ENCODE assay signal across 19 cellular contexts in genomic region chr12:92529944-92530343, GRCh38.
DNase-seq lines count a peak whose midpoint lies in the region; ATAC-seq and TF ChIP-seq lines count a peak whose summit lies in the region.
"Had no signal": no experiment of that assay in that cellular context is flagged by ENCODE, and none has a peak within 500 bp of the region (broad histone marks: within the 10 kb centered on the region; RNA-seq: fewer than 3 reads in every experiment).

No MANE protein-coding gene starts in this region.

- peaks cover 19% of the 10 kb centered on the region for H3K4me1 Mint-ChIP-seq in activated CD8-positive, alpha-beta T cell treated with anti-CD3 and anti-CD28 coated beads for 36 hours (ENCODE audit: low read depth)
- H3K4me1 Mint-ChIP-seq in activated CD8-positive, alpha-beta T cell treated with anti-CD3 and anti-CD28 coated beads, Interleukin-2, amount 10 ng/mL, durations not matched to agents 7 days and 5 days (ENCODE audit: low read depth) = peaks cover 10% of the 10 kb centered on the region
- H3K4me1 Mint-ChIP-seq in stimulated activated naive CD8-positive, alpha-beta T cell treated with anti-CD3 and anti-CD28 coated beads, Interleukin-15, amount 100 ng/mL, for 72 hours = peaks cover 19% of the 10 kb centered on the region
- H3K4me1 Mint-ChIP-seq: activated naive CD4-positive, alpha-beta T cell treated with anti-CD3 and anti-CD28 coated beads, Interleukin-2, amount 10 ng/mL, durations not matched to agents 7 days and 5 days had no signal

- H3K27ac Mint-ChIP-seq in activated CD8-positive, alpha-beta T cell treated with anti-CD3 and anti-CD28 coated beads for 36 hours = peak overlapping the region; percentile 2
- H3K27ac Mint-ChIP-seq in activated CD8-positive, alpha-beta T cell treated with anti-CD3 and anti-CD28 coated beads, Interleukin-2, amount 10 ng/mL, durations not matched to agents 7 days and 5 days = no peak overlapping the region
- no peak overlapping the region for H3K27ac Mint-ChIP-seq in stimulated activated naive CD8-positive, alpha-beta T cell treated with anti-CD3 and anti-CD28 coated beads, Interleukin-15, amount 100 ng/mL, for 72 hours
- H3K27ac Mint-ChIP-seq: activated naive CD4-positive, alpha-beta T cell treated with anti-CD3 and anti-CD28 coated beads, Interleukin-2, amount 10 ng/mL, durations not matched to agents 7 days and 5 days; T-helper 1 cell treated with Interleukin-12 subunit alpha and Interleukin-12 subunit beta and Interleukin-4 antibody, amounts not matched to agents 30 μg/mL and 1 μg/mL, for 36 hours had no signal

- CTCF ChIA-PET in activated CD8-positive, alpha-beta T cell treated with anti-CD3 and anti-CD28 coated beads for 36 hours (lab: Charles Lee) = no interaction called here
- CTCF ChIA-PET in activated CD8-positive, alpha-beta T cell treated with anti-CD3 and anti-CD28 coated beads, Interleukin-2, amount 10 ng/mL, durations not matched to agents 7 days and 5 days (lab: Charles Lee) = no interaction called here

- no peaks in the 10 kb centered on the region for H3K27me3 ChIP-seq in MG63
- H3K27me3 ChIP-seq: brain microvascular endothelial cell had no signal

- H3K9me3 Mint-ChIP-seq in activated CD8-positive, alpha-beta T cell treated with anti-CD3 and anti-CD28 coated beads for 36 hours = peaks cover 3% of the 10 kb centered on the region
- H3K9me3 Mint-ChIP-seq in activated CD8-positive, alpha-beta T cell treated with anti-CD3 and anti-CD28 coated beads, Interleukin-2, amount 10 ng/mL, durations not matched to agents 7 days and 5 days (ENCODE audit: insufficient read depth) = no peaks in the 10 kb centered on the region
- peaks cover 6 to 12% of the 10 kb centered on the region in 2 donors for H3K9me3 Mint-ChIP-seq in stimulated activated naive CD8-positive, alpha-beta T cell treated with anti-CD3 and anti-CD28 coated beads, Interleukin-15, amount 100 ng/mL, for 72 hours
- H3K9me3 Mint-ChIP-seq: neural crest cell had no signal

- H3K4me3 Mint-ChIP-seq in activated CD8-positive, alpha-beta T cell treated with anti-CD3 and anti-CD28 coated beads for 36 hours = no peak overlapping the region
- H3K4me3 Mint-ChIP-seq in activated CD8-positive, alpha-beta T cell treated with anti-CD3 and anti-CD28 coated beads, Interleukin-2, amount 10 ng/mL, durations not matched to agents 7 days and 5 days = no peak overlapping the region
- H3K4me3 Mint-ChIP-seq in stimulated activated naive CD8-positive, alpha-beta T cell treated with anti-CD3 and anti-CD28 coated beads, Interleukin-15, amount 100 ng/mL, for 72 hours = no peak overlapping the region
- H3K4me3 Mint-ChIP-seq: activated naive CD4-positive, alpha-beta T cell treated with anti-CD3 and anti-CD28 coated beads, Interleukin-2, amount 10 ng/mL, durations not matched to agents 7 days and 5 days; neural crest cell; T-helper 1 cell treated with Interleukin-12 subunit alpha and Interleukin-12 subunit beta and Interleukin-4 antibody, amounts not matched to agents 30 μg/mL and 1 μg/mL, for 36 hours had no signal

- H3K36me3 Mint-ChIP-seq in activated CD8-positive, alpha-beta T cell treated with anti-CD3 and anti-CD28 coated beads for 36 hours (ENCODE audit: low read depth) = peaks cover 2% of the 10 kb centered on the region
- peaks cover 10% of the 10 kb centered on the region for H3K36me3 Mint-ChIP-seq in activated CD8-positive, alpha-beta T cell treated with anti-CD3 and anti-CD28 coated beads, Interleukin-2, amount 10 ng/mL, durations not matched to agents 7 days and 5 days (ENCODE audit: low read depth)

- peak; percentile 73 for ATAC-seq in activated CD8-positive, alpha-beta T cell treated with anti-CD3 and anti-CD28 coated beads for 36 hours
- ATAC-seq in activated CD8-positive, alpha-beta T cell treated with anti-CD3 and anti-CD28 coated beads, Interleukin-2, amount 10 ng/mL, durations not matched to agents 7 days and 5 days = no peak
- ATAC-seq in HG02610 (IDR thresholded peaks at IDR 0.05; ENCODE audit: unreplicated experiment) = peak; percentile 92
- ATAC-seq in HG03460 (IDR thresholded peaks at IDR 0.05; ENCODE audit: unreplicated experiment) = peak; percentile 73
- ATAC-seq in stimulated activated naive CD8-positive, alpha-beta T cell treated with anti-CD3 and anti-CD28 coated beads, Interleukin-15, amount 100 ng/mL, for 72 hours = peak; percentile 79
- ATAC-seq: Right ventricle myocardium inferior had no signal

- no peaks in the 10 kb centered on the region for H3K36me3 ChIP-seq in MG63
- H3K36me3 ChIP-seq: brain microvascular endothelial cell, thoracic aorta had no signal

- no peak for TF ChIP-seq CTCF in activated CD8-positive, alpha-beta T cell treated with anti-CD3 and anti-CD28 coated beads for 36 hours (IDR thresholded peaks at IDR 0.05)

- no peak overlapping the region for H3K4me3 ChIP-seq in MG63
- H3K4me3 ChIP-seq: thoracic aorta had no signal

- no peaks in the 10 kb centered on the region for H3K27me3 Mint-ChIP-seq in activated CD8-positive, alpha-beta T cell treated with anti-CD3 and anti-CD28 coated beads for 36 hours
- no peaks in the 10 kb centered on the region for H3K27me3 Mint-ChIP-seq in activated CD8-positive, alpha-beta T cell treated with anti-CD3 and anti-CD28 coated beads, Interleukin-2, amount 10 ng/mL, durations not matched to agents 7 days and 5 days (ENCODE audit: low read depth)
- no peaks in the 10 kb centered on the region for H3K27me3 Mint-ChIP-seq in stimulated activated naive CD8-positive, alpha-beta T cell treated with anti-CD3 and anti-CD28 coated beads, Interleukin-15, amount 100 ng/mL, for 72 hours
- H3K27me3 Mint-ChIP-seq: activated naive CD4-positive, alpha-beta T cell treated with anti-CD3 and anti-CD28 coated beads, Interleukin-2, amount 10 ng/mL, durations not matched to agents 7 days and 5 days had no signal

- peak; percentile 22 for DNase-seq in activated CD8-positive, alpha-beta T cell treated with anti-CD3 and anti-CD28 coated beads for 36 hours
- no peak for DNase-seq in activated CD8-positive, alpha-beta T cell treated with anti-CD3 and anti-CD28 coated beads, Interleukin-2, amount 10 ng/mL, durations not matched to agents 7 days and 5 days
- DNase-seq in stimulated activated naive CD8-positive, alpha-beta T cell treated with anti-CD3 and anti-CD28 coated beads, Interleukin-15, amount 100 ng/mL, for 72 hours = no peak
- DNase-seq in H4 (ENCODE audit: low spot score) (no peak), NAMALWA (ENCODE audit: low spot score) (no peak), MG63 (no peak)
- DNase-seq: activated CD8-positive, alpha-beta memory T cell treated with anti-CD3 and anti-CD28 coated beads, Interleukin-2, amount 50 U/mL, for 4 hours; activated naive CD4-positive, alpha-beta T cell treated with anti-CD3 and anti-CD28 coated beads, Interleukin-2, amount 10 ng/mL, durations not matched to agents 7 days and 5 days; brain microvascular endothelial cell; C1 segment of cervical spinal cord; effector CD8-positive, alpha-beta T cell; NCI-H1092; NK-92 treated with Interleukin-12 subunit alpha and Interleukin-12 subunit beta, amount 100 ng/mL, for 24 hours had no signal

- intact Hi-C loops in activated CD8-positive, alpha-beta T cell treated with anti-CD3 and anti-CD28 coated beads for 36 hours (cut with micrococcal nuclease) = no loop called here

- POLR2A ChIA-PET in activated CD8-positive, alpha-beta T cell treated with anti-CD3 and anti-CD28 coated beads for 36 hours (lab: Charles Lee) = interaction anchor here (0.6 kb wide), 1 partner anchor 104 kb away, joined by 3 read pairs; no protein-coding TSS in a partner anchor
- POLR2A ChIA-PET in activated CD8-positive, alpha-beta T cell treated with anti-CD3 and anti-CD28 coated beads, Interleukin-2, amount 10 ng/mL, durations not matched to agents 7 days and 5 days (lab: Charles Lee) = no interaction called here

- no peaks in the 10 kb centered on the region for H3K9me3 ChIP-seq in MG63
- H3K9me3 ChIP-seq: thoracic aorta had no signal
